In genomic region chr12:83793616-83794015, GRCh38 we compare ENCODE assay signal across 25 cellular contexts.
"Had no signal": no experiment of that assay in that cellular context is flagged by ENCODE, and none has a peak within 500 bp of the region (broad histone marks: within the 10 kb centered on the region; RNA-seq: fewer than 3 reads in every experiment).

No MANE protein-coding gene starts in this region.

- H3K9me3 Mint-ChIP-seq: activated CD4-positive, alpha-beta T cell treated with anti-CD3 and anti-CD28 coated beads, Interleukin-2, amount 10 ng/mL, durations not matched to agents 24 days and 14 days; activated naive CD4-positive, alpha-beta T cell treated with anti-CD3 and anti-CD28 coated beads, Interleukin-2, amount 50 U/mL, for 24 hours; activated T-cell treated with anti-CD3 and anti-CD28 coated beads, Interleukin-2, amount 50 U/mL, for 24 hours; activated T-helper 1 cell treated with anti-CD3 and anti-CD28 coated beads, Interleukin-12 subunit alpha, Interleukin-12 subunit beta, Interleukin-2, Interleukin-4 antibody, amounts not matched to agents 30 ng/mL and 10 ng/mL and 1 ng/mL, durations not matched to agents 14 hours and 24 hours and 36 hours had no signal

- H3K36me3 Mint-ChIP-seq: activated CD8-positive, alpha-beta memory T cell treated with anti-CD3 and anti-CD28 coated beads, Interleukin-2, amount 10 ng/mL, durations not matched to agents 7 days and 5 days; activated naive CD4-positive, alpha-beta T cell treated with anti-CD3 and anti-CD28 coated beads, Interleukin-2, amount 50 U/mL, for 24 hours; brain had no signal

- H3K4me1 Mint-ChIP-seq: activated B cell treated with CpG ODN at 0.5 μM for 24 hours; activated CD4-positive, alpha-beta T cell treated with anti-CD3 and anti-CD28 coated beads, Interleukin-2, amount 10 ng/mL, durations not matched to agents 24 days and 14 days; activated CD8-positive, alpha-beta memory T cell treated with anti-CD3 and anti-CD28 coated beads, Interleukin-2, amount 10 ng/mL, durations not matched to agents 7 days and 5 days; activated naive CD4-positive, alpha-beta T cell treated with anti-CD3 and anti-CD28 coated beads, Interleukin-2, amount 50 U/mL, for 24 hours; T-helper 17 cell had no signal

- H3K4me3 Mint-ChIP-seq: activated B cell treated with CpG ODN at 0.5 μM for 24 hours; activated CD4-positive, alpha-beta T cell treated with anti-CD3 and anti-CD28 coated beads, Interleukin-2, amount 10 ng/mL, durations not matched to agents 24 days and 14 days; activated CD8-positive, alpha-beta memory T cell treated with anti-CD3 and anti-CD28 coated beads, Interleukin-2, amount 10 ng/mL, durations not matched to agents 7 days and 5 days; activated naive CD4-positive, alpha-beta T cell treated with anti-CD3 and anti-CD28 coated beads, Interleukin-2, amount 50 U/mL, for 24 hours; activated T-cell treated with anti-CD3 and anti-CD28 coated beads, Interleukin-2, amount 50 U/mL, for 24 hours; activated T-helper 1 cell treated with anti-CD3 and anti-CD28 coated beads, Interleukin-12 subunit alpha, Interleukin-12 subunit beta, Interleukin-2, Interleukin-4 antibody, amounts not matched to agents 30 ng/mL and 10 ng/mL and 1 ng/mL, durations not matched to agents 14 hours and 24 hours and 36 hours; brain; T-helper 17 cell had no signal

- H3K27ac Mint-ChIP-seq: activated B cell treated with CpG ODN at 0.5 μM for 24 hours; activated CD4-positive, alpha-beta T cell treated with anti-CD3 and anti-CD28 coated beads, Interleukin-2, amount 10 ng/mL, durations not matched to agents 24 days and 14 days; activated CD8-positive, alpha-beta memory T cell treated with anti-CD3 and anti-CD28 coated beads, Interleukin-2, amount 10 ng/mL, durations not matched to agents 7 days and 5 days; activated naive CD4-positive, alpha-beta T cell treated with anti-CD3 and anti-CD28 coated beads, Interleukin-2, amount 50 U/mL, for 24 hours; activated T-cell treated with anti-CD3 and anti-CD28 coated beads, Interleukin-2, amount 50 U/mL, for 24 hours; activated T-helper 1 cell treated with anti-CD3 and anti-CD28 coated beads, Interleukin-12 subunit alpha, Interleukin-12 subunit beta, Interleukin-2, Interleukin-4 antibody, amounts not matched to agents 30 ng/mL and 10 ng/mL and 1 ng/mL, durations not matched to agents 14 hours and 24 hours and 36 hours; brain; T-helper 17 cell had no signal

- ATAC-seq: activated CD8-positive, alpha-beta memory T cell treated with anti-CD3 and anti-CD28 coated beads, Interleukin-2, amount 10 ng/mL, durations not matched to agents 7 days and 5 days; T-helper 17 cell had no signal

- H3K27me3 Mint-ChIP-seq: activated B cell treated with CpG ODN at 0.5 μM for 24 hours; activated CD4-positive, alpha-beta T cell treated with anti-CD3 and anti-CD28 coated beads, Interleukin-2, amount 10 ng/mL, durations not matched to agents 24 days and 14 days; activated CD8-positive, alpha-beta memory T cell treated with anti-CD3 and anti-CD28 coated beads, Interleukin-2, amount 10 ng/mL, durations not matched to agents 7 days and 5 days; activated naive CD4-positive, alpha-beta T cell treated with anti-CD3 and anti-CD28 coated beads, Interleukin-2, amount 50 U/mL, for 24 hours; activated T-cell treated with anti-CD3 and anti-CD28 coated beads, Interleukin-2, amount 50 U/mL, for 24 hours; brain; T-helper 17 cell had no signal

- DNase-seq: activated B cell treated with CpG ODN at 0.5 μM for 24 hours; activated CD4-positive, alpha-beta T cell treated with anti-CD3 and anti-CD28 coated beads for 1 hour; activated CD4-positive, alpha-beta T cell treated with anti-CD3 and anti-CD28 coated beads, Interleukin-2, amount 10 ng/mL, durations not matched to agents 24 days and 14 days; activated CD4-positive, alpha-beta T cell treated with anti-CD3 and anti-CD28 coated beads, Interleukin-2, amount 50 U/mL, for 48 hours; activated CD8-positive, alpha-beta memory T cell treated with anti-CD3 and anti-CD28 coated beads, Interleukin-2, amount 10 ng/mL, durations not matched to agents 7 days and 5 days; activated effector memory CD4-positive, alpha-beta T cell treated with Interleukin-2 at 50 U/mL for 16 hours; activated naive CD4-positive, alpha-beta T cell; activated T-cell treated with anti-CD3 and anti-CD28 coated beads, Interleukin-2, amount 50 U/mL, for 24 hours; amygdala; Kasumi-1; KBM-7; NCI-H1092 treated with DMSO at 0.1 percent for 48 hours; NCI-H1417 treated with DMSO at 0.1 percent for 48 hours; NCI-H1694; NCI-H2029; NCI-H345; NCI-H510A; NCI-H526 treated with DMSO at 0.1 percent for 48 hours; NCI-H82; SIG-M5; T-helper 17 cell; T1000 had no signal
